In genomic region chr2:165544897-165545296, GRCh38 we compare ENCODE assay signal across 15 cellular contexts.
DNase-seq lines count a peak whose midpoint lies in the region; ATAC-seq, FAIRE-seq and TF ChIP-seq lines count a peak whose summit lies in the region.
"Had no signal": no experiment of that assay in that cellular context is flagged by ENCODE, and none has a peak within 500 bp of the region (broad histone marks: within the 10 kb centered on the region; RNA-seq: fewer than 3 reads in every experiment).

No MANE protein-coding gene starts in this region.

- WGBS in GM12878 (ENCODE audit: insufficient coverage, insufficient replicate concordance, low lambda C conversion rate, missing lambda C conversion rate), result 15% methylated on average over 2 of the region's 2 CpGs
- WGBS in sigmoid colon, 2 donors, result 91 to 94% methylated on average over 2 of the region's 2 CpGs
- WGBS in gastroesophageal sphincter (ENCODE audit: low coverage in 1 of 2), 2 donors, result 97 to 100% methylated on average over 2 of the region's 2 CpGs

- peak; percentile 8 to 70; a peak in 1 of 4 replicates for TF ChIP-seq EP300 in GM12878 (IDR thresholded peaks at IDR 0.05; ENCODE audit: borderline replicate concordance in 1 of 2, control insufficient read depth in 1 of 2, low read depth in 2 of 2, low read length in 2 of 2)
- TF ChIP-seq EP300 in sigmoid colon (IDR thresholded peaks at IDR 0.05), result no peak
- TF ChIP-seq EP300 in gastroesophageal sphincter (IDR thresholded peaks at IDR 0.05), result no peak

- RAD21 ChIA-PET in GM12878 (lab: Charles Lee; ENCODE audit: unreplicated experiment), result interaction anchor here (1.1 to 1.5 kb wide), 2 partner anchors 15 to 330 kb away, joined by 3 to 5 read pairs; no protein-coding TSS in a partner anchor

- in situ Hi-C loops in GM12878 (cut with MboI), result no loop called here

- H3K36me3 ChIP-seq in GM12878 (ENCODE audit: control insufficient read depth in 2 of 2, insufficient read depth in 2 of 2, low read length in 1 of 2), result no peaks in the 10 kb centered on the region
- H3K36me3 ChIP-seq in sigmoid colon, result peaks cover 0 to 3% (median 0%) of the 10 kb centered on the region in 4 donors
- no peaks in the 10 kb centered on the region for H3K36me3 ChIP-seq in gastroesophageal sphincter
- H3K36me3 ChIP-seq: ascending aorta had no signal

- TF ChIP-seq RAD21 in GM12878 (IDR thresholded peaks at IDR 0.05; ENCODE audit: insufficient read depth, low read depth, low read length), result no peak

- BruUV-seq in GM12878 (replicated peaks; lab: Mats Ljungman, UMichigan), result no TSS peak

- H3K4me3 ChIP-seq in GM12878, result no peak overlapping the region
- H3K4me3 ChIP-seq in sigmoid colon, result no peak overlapping the region
- no peak overlapping the region for H3K4me3 ChIP-seq in gastroesophageal sphincter
- H3K4me3 ChIP-seq: ascending aorta had no signal

- H3K79me2 ChIP-seq in GM12878 (ENCODE audit: control insufficient read depth, insufficient read depth, low read length), result no peaks in the 10 kb centered on the region

- H3K9me3 ChIP-seq in GM12878 (replicated peaks; ENCODE audit: control insufficient read depth, insufficient read depth, low read length) (no peaks in the 10 kb centered on the region), sigmoid colon (no peaks in the 10 kb centered on the region), gastroesophageal sphincter (no peaks in the 10 kb centered on the region)
- H3K9me3 ChIP-seq: ascending aorta had no signal

- no peak overlapping the region for H3K9ac ChIP-seq in GM12878 (ENCODE audit: control insufficient read depth, insufficient read depth, low read length)

- ATAC-seq in GM19035 (IDR thresholded peaks at IDR 0.05; ENCODE audit: unreplicated experiment) (peak; percentile 79), GM21717 (IDR thresholded peaks at IDR 0.05; ENCODE audit: unreplicated experiment) (peak; percentile 84), HG03139 (IDR thresholded peaks at IDR 0.05; ENCODE audit: unreplicated experiment) (peak; percentile 86), GM12878 (peak; percentile 99), gastroesophageal sphincter (no peak)
- ATAC-seq: left ventricle myocardium superior had no signal

- no peaks in the 10 kb centered on the region for H4K20me1 ChIP-seq in GM12878 (ENCODE audit: control insufficient read depth, insufficient read depth)

- H2AFZ ChIP-seq in GM12878 (ENCODE audit: control insufficient read depth, low read depth, low read length), result no peak overlapping the region

- H3K4me1 ChIP-seq in GM12878 (ENCODE audit: control insufficient read depth, insufficient read depth, low read length), result no peaks in the 10 kb centered on the region
- peaks cover 0 to 6% (median 0%) of the 10 kb centered on the region in 4 donors for H3K4me1 ChIP-seq in sigmoid colon
- H3K4me1 ChIP-seq in gastroesophageal sphincter, result no peaks in the 10 kb centered on the region
- H3K4me1 ChIP-seq: ascending aorta had no signal

- no peak for DNase-seq in GM12878 (ENCODE audit: low read depth, low spot score)
- DNase-seq in stimulated activated CD4-positive, alpha-beta T cell treated with anti-CD3 and anti-CD28 coated beads, Interleukin-4, amount 100 ng/mL, for 4 hours, result no peak
- no peak for DNase-seq in sigmoid colon
- DNase-seq in head of caudate nucleus, result no peak
- DNase-seq: activated T-cell treated with anti-CD3 and anti-CD28 coated beads, Interleukin-2, amount 50 U/mL, for 24 hours; CD4-positive, CD25-positive, alpha-beta regulatory T cell; effector CD8-positive, alpha-beta T cell; left ventricle myocardium superior; Right ventricle myocardium superior had no signal

- POLR2A ChIA-PET in GM12878 (lab: Charles Lee), result no interaction called here

- TF ChIP-seq POLR2A in GM12878 (IDR thresholded peaks at IDR 0.05; ENCODE audit: low read depth, low read length), result no peak
- TF ChIP-seq POLR2A in sigmoid colon (IDR thresholded peaks at IDR 0.05), result no peak
- TF ChIP-seq POLR2A in gastroesophageal sphincter (IDR thresholded peaks at IDR 0.05), result no peak

- H3K27me3 ChIP-seq in GM12878 (replicated peaks in 1 of 2; ENCODE audit: control insufficient read depth in 2 of 2, insufficient read depth in 2 of 2, low read length in 1 of 2) (no peaks in the 10 kb centered on the region), sigmoid colon (no peaks in the 10 kb centered on the region), gastroesophageal sphincter (no peaks in the 10 kb centered on the region)
- H3K27me3 ChIP-seq: ascending aorta had no signal

- intact Hi-C loops in GM12878 (cut with micrococcal nuclease; ENCODE audit: unreplicated experiment), result no loop called here
- intact Hi-C loops in sigmoid colon (cut with DNase I), result no loop called here
- intact Hi-C loops in head of caudate nucleus (cut with DNase I), result no loop called here

- CTCF ChIA-PET in GM12878 (lab: Yijun Ruan, JAX), result interaction anchor here (0.6 to 2.1 kb wide), 3 partner anchors 11 to 156 kb away, joined by 3 to 8 read pairs (median 3); no protein-coding TSS in a partner anchor

- SMC1A ChIA-PET in GM12878 (lab: Charles Lee; ENCODE audit: uncharacterized antibody, unreplicated experiment), result interaction anchor here (0.5 to 3.3 kb wide), 10 partner anchors 8 to 109 kb away, joined by 3 to 16 read pairs (median 4); no protein-coding TSS in a partner anchor

- no peak for FAIRE-seq in GM12878 (lab: Jason Lieb, UNC)

- no peak overlapping the region for H3K4me2 ChIP-seq in GM12878 (ENCODE audit: control insufficient read depth, insufficient read depth)

- no peak overlapping the region for H3K27ac ChIP-seq in GM12878 (ENCODE audit: control insufficient read depth, insufficient read depth)
- H3K27ac ChIP-seq in sigmoid colon, result no peak overlapping the region
- no peak overlapping the region for H3K27ac ChIP-seq in gastroesophageal sphincter
- H3K27ac ChIP-seq: ascending aorta, VCaP had no signal

- TF ChIP-seq CTCF in GM12878 (IDR thresholded peaks at IDR 0.05 in 2 of 3, conservative IDR thresholded peaks at IDR 0.05 in 1 of 3; ENCODE audit: control insufficient read depth in 2 of 3, extremely low read depth in 1 of 3, insufficient read depth in 1 of 3, low read depth in 3 of 3, low read length in 3 of 3) (no peak), sigmoid colon (IDR thresholded peaks at IDR 0.05) (no peak), gastroesophageal sphincter (IDR thresholded peaks at IDR 0.05) (no peak)

TF ChIP-seq in GM12878, 131 proteins besides CTCF, POLR2A, EP300 and RAD21 (continues in another document):
- TF ChIP-seq PKNOX1 (IDR thresholded peaks at IDR 0.05) (no peak), SMAD5 (IDR thresholded peaks at IDR 0.05; ENCODE audit: low read depth) (no peak), ZBTB40 (IDR thresholded peaks at IDR 0.05; ENCODE audit: borderline replicate concordance) (peak; percentile 53; the same call in 1 of the 2 replicates), BMI1 (IDR thresholded peaks at IDR 0.05; ENCODE audit: borderline replicate concordance) (peak; percentile 79), MLLT1 (IDR thresholded peaks at IDR 0.05) (peak; percentile 56; the same call in 1 of the 2 replicates)
